18 cellular contexts compared by ENCODE assay signal in genomic region chr3:178483704-178484103, GRCh38.
DNase-seq lines count a peak whose midpoint lies in the region; TF ChIP-seq lines count a peak whose summit lies in the region.
"Had no signal": no experiment of that assay in that cellular context is flagged by ENCODE, and none has a peak within 500 bp of the region (broad histone marks: within the 10 kb centered on the region; RNA-seq: fewer than 3 reads in every experiment).

No MANE protein-coding gene starts in this region.

- H3K4me1 ChIP-seq in adipocyte (ENCODE audit: control insufficient read depth, insufficient read depth, low read length): peaks cover 7% of the 10 kb centered on the region
- H3K4me1 ChIP-seq: BE2C had no signal

- no peak overlapping the region for H3K4me3 ChIP-seq in AG10803 (ENCODE audit: low read length)
- H3K4me3 ChIP-seq in adipocyte (ENCODE audit: low read length): no peak overlapping the region
- H3K4me3 ChIP-seq: PC-9 had no signal

- no peaks in the 10 kb centered on the region for H3K27me3 ChIP-seq in adipocyte (replicated peaks; ENCODE audit: control insufficient read depth, insufficient read depth, low read length)

- no peaks in the 10 kb centered on the region for H3K9me3 ChIP-seq in adipocyte (ENCODE audit: control insufficient read depth, low read length)
- H3K9me3 ChIP-seq: BE2C had no signal

- no peak overlapping the region for H3K9ac ChIP-seq in adipocyte (ENCODE audit: low read length)
- H3K9ac ChIP-seq: KMS-11 had no signal

- no peak for TF ChIP-seq CTCF in AG10803 (conservative IDR thresholded peaks at IDR 0.05; ENCODE audit: low read length)

- no peaks in the 10 kb centered on the region for H3K36me3 ChIP-seq in adipocyte (ENCODE audit: control insufficient read depth, insufficient read depth, low read length, severe bottlenecking)
- H3K36me3 ChIP-seq: BE2C had no signal

- DNase-seq in AG10803 (ENCODE audit: low read depth) (peak; percentile 67), adipocyte (ENCODE audit: low read depth) (peak; percentile 64), fibroblast of gingiva (ENCODE audit: low read depth) (peak; percentile 12), left kidney (ENCODE audit: low read depth, low spot score) (peak; percentile 5), UCSD-AML1 (lab: John Stamatoyannopoulos, UW; ENCODE audit: unreplicated experiment) (no peak), NCI-H1105 treated with DMSO at 0.1 percent for 48 hours (lab: John Stamatoyannopoulos, UW) (no peak), GDM1 (lab: John Stamatoyannopoulos, UW) (no peak), MV-4-11 (lab: John Stamatoyannopoulos, UW) (no peak)
- DNase-seq: BE2C; CD4-positive, CD25-positive, alpha-beta regulatory T cell; COR-L47; DMS 273 treated with DMSO at 0.1 percent for 48 hours; EL; NCI-H1436 treated with DMSO at 0.1 percent for 48 hours; NCI-H2029; NCI-H526; PC-9 had no signal

Comparison
In these comparisons a context has a peak if more than half of its experiments do, and no peak if none do; other contexts are left out.
1. DNase-seq: peak in AG10803 (single experiment), adipocyte (single experiment), fibroblast of gingiva (single experiment) and left kidney (single experiment); none in UCSD-AML1 (single experiment), NCI-H1105 treated with DMSO at 0.1 percent for 48 hours (single experiment), GDM1 (single experiment) and MV-4-11 (single experiment).